In the genomic region with DNA sequence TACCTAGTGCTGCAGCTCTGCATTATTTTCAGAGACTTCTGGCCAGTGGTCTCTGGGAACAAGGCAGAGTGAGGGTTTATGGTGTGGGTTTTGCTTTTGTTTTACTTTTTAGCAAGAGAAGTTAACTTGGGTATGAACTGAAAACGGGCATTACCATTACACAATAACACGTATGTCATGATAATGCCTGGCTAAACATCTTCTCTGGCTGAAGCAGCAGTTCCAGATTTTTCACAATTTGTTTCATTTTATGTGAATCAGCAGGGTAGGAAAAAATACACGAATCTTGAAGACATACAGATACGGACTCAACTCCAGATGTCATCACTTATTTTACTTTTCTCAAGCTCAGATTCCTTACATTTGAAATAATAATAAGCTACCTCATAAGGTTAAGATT, we compare ENCODE assay signal across 18 cellular contexts.
"Had no signal": no experiment of that assay in that cellular context is flagged by ENCODE, and none has a peak within 500 bp of the region (broad histone marks: within the 10 kb centered on the region; RNA-seq: fewer than 3 reads in every experiment).

No MANE protein-coding gene starts in this region.

- FAIRE-seq: frontal cortex had no signal

- H3K36me3 ChIP-seq: heart right ventricle, lower lobe of right lung, neutrophil, thyroid gland, vagina had no signal

- H3K27ac Mint-ChIP-seq: activated naive CD8-positive, alpha-beta T cell treated with anti-CD3 and anti-CD28 coated beads for 36 hours; activated T-helper 1 cell treated with anti-CD3 and anti-CD28 coated beads, Interleukin-12 subunit alpha, Interleukin-12 subunit beta, Interleukin-2, Interleukin-4 antibody, amounts not matched to agents 30 ng/mL and 10 ng/mL and 1 ng/mL, durations not matched to agents 14 hours and 24 hours and 36 hours; dendritic cell treated with granulocyte-macrophage colony-stimulating factor and Interleukin-4, amounts not matched to agents 40 ng/mL and 50 ng/mL, for 4 days; stimulated activated naive B cell treated with anti-CD40 and anti-IgM and Interleukin-4, amounts not matched to agents 10 μg/mL and 1 μg/mL and 100 μg/mL, for 72 hours had no signal

- H3K27ac ChIP-seq: heart right ventricle, lower lobe of right lung, neutrophil, thyroid gland, vagina had no signal

- H3K9me3 ChIP-seq: heart right ventricle, lower lobe of right lung, neutrophil, thyroid gland, vagina had no signal

- H3K27me3 Mint-ChIP-seq: activated naive CD8-positive, alpha-beta T cell treated with anti-CD3 and anti-CD28 coated beads for 36 hours; dendritic cell treated with granulocyte-macrophage colony-stimulating factor and Interleukin-4, amounts not matched to agents 40 ng/mL and 50 ng/mL, for 4 days had no signal

- H3K9me3 Mint-ChIP-seq: activated T-helper 1 cell treated with anti-CD3 and anti-CD28 coated beads, Interleukin-12 subunit alpha, Interleukin-12 subunit beta, Interleukin-2, Interleukin-4 antibody, amounts not matched to agents 30 ng/mL and 10 ng/mL and 1 ng/mL, durations not matched to agents 14 hours and 24 hours and 36 hours; dendritic cell treated with granulocyte-macrophage colony-stimulating factor and Interleukin-4, amounts not matched to agents 40 ng/mL and 50 ng/mL, for 4 days had no signal

- H3K27me3 ChIP-seq: heart right ventricle, neutrophil, thyroid gland, vagina had no signal

- H3K4me3 Mint-ChIP-seq: activated naive CD8-positive, alpha-beta T cell treated with anti-CD3 and anti-CD28 coated beads for 36 hours; activated T-helper 1 cell treated with anti-CD3 and anti-CD28 coated beads, Interleukin-12 subunit alpha, Interleukin-12 subunit beta, Interleukin-2, Interleukin-4 antibody, amounts not matched to agents 30 ng/mL and 10 ng/mL and 1 ng/mL, durations not matched to agents 14 hours and 24 hours and 36 hours; dendritic cell treated with granulocyte-macrophage colony-stimulating factor and Interleukin-4, amounts not matched to agents 40 ng/mL and 50 ng/mL, for 4 days; stimulated activated naive B cell treated with anti-CD40 and anti-IgM and Interleukin-4, amounts not matched to agents 10 μg/mL and 1 μg/mL and 100 μg/mL, for 72 hours had no signal

- DNase-seq: activated naive CD8-positive, alpha-beta T cell treated with anti-CD3 and anti-CD28 coated beads for 36 hours; anterior cingulate cortex; cerebellar nuclear complex; effector memory CD4-positive, alpha-beta T cell; heart right ventricle; left cardiac atrium; lower lobe of right lung; posterior cingulate gyrus; stimulated activated CD4-positive, alpha-beta T cell treated with anti-CD3 and anti-CD28 coated beads, Interleukin-15, amount 100 ng/mL, for 24 hours; stimulated activated CD4-positive, alpha-beta T cell treated with anti-CD3 and anti-CD28 coated beads, Interleukin-4, amount 100 ng/mL, for 1 hour; stimulated activated naive B cell treated with anti-CD40 and anti-IgM and Interleukin-4, amounts not matched to agents 10 μg/mL and 1 μg/mL and 100 μg/mL, for 72 hours; thyroid gland had no signal

- ATAC-seq: heart right ventricle; left cardiac atrium; lower lobe of right lung; stimulated activated naive B cell treated with anti-CD40 and anti-IgM and Interleukin-4, amounts not matched to agents 10 μg/mL and 1 μg/mL and 100 μg/mL, for 72 hours had no signal

- H3K4me3 ChIP-seq: heart right ventricle, lower lobe of right lung, skin epidermis, thyroid gland, vagina had no signal
